25 cellular contexts compared by ENCODE assay signal in the genomic region with DNA sequence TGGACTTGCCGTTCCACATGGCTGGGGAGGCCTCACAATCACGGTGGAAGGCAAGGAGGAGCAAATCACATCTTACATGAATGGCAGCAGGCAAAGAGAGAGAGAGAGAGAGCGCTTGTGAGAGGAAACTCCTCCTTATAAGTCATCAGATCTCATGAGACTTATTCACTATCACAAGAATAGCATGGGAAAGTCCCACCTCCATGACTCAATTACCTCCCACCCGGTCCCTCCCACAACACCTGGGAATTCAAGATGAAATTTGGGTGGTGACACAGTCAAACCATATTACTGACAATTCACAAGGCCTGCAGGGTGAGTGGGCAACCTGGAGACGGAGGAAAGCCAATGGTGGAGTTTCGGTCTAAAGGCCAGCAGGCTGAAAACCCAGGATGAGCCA.
A peak's percentile ranks its signal among the peaks of the same experiment; 100 is the strongest.
DNase-seq lines count a peak whose midpoint lies in the region; FAIRE-seq and TF ChIP-seq lines count a peak whose summit lies in the region.
"Had no signal": no experiment of that assay in that cellular context is flagged by ENCODE, and none has a peak within 500 bp of the region (broad histone marks: within the 10 kb centered on the region; RNA-seq: fewer than 3 reads in every experiment).

No MANE protein-coding gene starts in this region.

- no peak overlapping the region for H2AK5ac ChIP-seq in mesendoderm (ENCODE audit: low read length)

- H3K27ac Mint-ChIP-seq in activated T-cell treated with anti-CD3 and anti-CD28 coated beads, Interleukin-2, amount 50 U/mL, for 24 hours: no peak overlapping the region
- H3K27ac Mint-ChIP-seq: activated T-cell treated with anti-CD3 and anti-CD28 coated beads, Interleukin-2, amount 50 U/mL, for 72 hours; memory B cell; T-helper 1 cell treated with Interleukin-12 subunit alpha and Interleukin-12 subunit beta and Interleukin-4 antibody, amounts not matched to agents 30 μg/mL and 1 μg/mL, for 36 hours had no signal

- no CpG with 5 or more reads among the region's 6 CpGs for WGBS in mesendoderm (ENCODE audit: extremely low coverage, insufficient coverage, low lambda C conversion rate)

- no peak overlapping the region for H3K4ac ChIP-seq in mesendoderm (ENCODE audit: low read depth, low read length)

- H3K27ac ChIP-seq in mesendoderm (ENCODE audit: low read depth, low read length): no peak overlapping the region
- H3K27ac ChIP-seq: BLaER1, coronary artery, Peyer's patch, SJSA1, spleen had no signal

- no peaks in the 10 kb centered on the region for H3K27me3 Mint-ChIP-seq in activated T-cell treated with anti-CD3 and anti-CD28 coated beads, Interleukin-2, amount 50 U/mL, for 24 hours
- H3K27me3 Mint-ChIP-seq: memory B cell had no signal

- peak; percentile 29 for DNase-seq in activated T-cell treated with anti-CD3 and anti-CD28 coated beads, Interleukin-2, amount 50 U/mL, for 24 hours
- no peak for DNase-seq in activated T-cell treated with anti-CD3 and anti-CD28 coated beads, Interleukin-2, amount 50 U/mL, for 1 hour
- DNase-seq in GM12865 (ENCODE audit: low read depth) (peak; percentile 5), mesendoderm (no peak), H54 (ENCODE audit: insufficient read length, low spot score) (no peak), H7 (no peak), retina (no peak)
- peak; percentile 0 for DNase-seq in activated T-helper 9 cell treated with anti-CD3 and anti-CD28 coated beads, Interleukin-2, amount 50 U/mL, for 16 hours (ENCODE audit: low read depth)
- DNase-seq: ACHN; activated T-cell treated with anti-CD3 and anti-CD28 coated beads, Interleukin-2, amount 50 U/mL, for 72 hours; amniotic stem cell; EL; HCEC 1CT; kidney glomerular epithelial cell; NCI-H2171; NCI-H526; Peyer's patch; spleen; stimulated activated CD8-positive, alpha-beta memory T cell treated with anti-CD3 and anti-CD28 coated beads, Interleukin-4, amount 100 ng/mL, for 48 hours; substantia nigra had no signal

- no peaks in the 10 kb centered on the region for H3K36me3 Mint-ChIP-seq in activated T-cell treated with anti-CD3 and anti-CD28 coated beads, Interleukin-2, amount 50 U/mL, for 24 hours (ENCODE audit: low read depth)
- H3K36me3 Mint-ChIP-seq: memory B cell had no signal

- no peaks in the 10 kb centered on the region for H3K4me1 ChIP-seq in mesendoderm (ENCODE audit: control insufficient read depth, low read depth, low read length)
- H3K4me1 ChIP-seq: BLaER1, Peyer's patch, spleen had no signal

- H4K5ac ChIP-seq in mesendoderm (ENCODE audit: low read length): no peak overlapping the region

- no peak overlapping the region for H2BK120ac ChIP-seq in mesendoderm (ENCODE audit: low read depth, low read length)

- H2BK5ac ChIP-seq in mesendoderm (ENCODE audit: low read length): no peak overlapping the region

- no peaks in the 10 kb centered on the region for H3K27me3 ChIP-seq in mesendoderm (ENCODE audit: insufficient read depth, low read length, poor library complexity)
- H3K27me3 ChIP-seq in H7 (ENCODE audit: control insufficient read depth, insufficient read depth, low read length): no peaks in the 10 kb centered on the region
- H3K27me3 ChIP-seq: BLaER1, Peyer's patch, SJSA1, spleen had no signal

- no peak overlapping the region for H2BK15ac ChIP-seq in mesendoderm (replicated peaks; ENCODE audit: low read depth)

- no peaks in the 10 kb centered on the region for H3K79me2 ChIP-seq in mesendoderm (ENCODE audit: control insufficient read depth, insufficient read depth, low read length)

- peak overlapping the region; percentile 14 for H3K18ac ChIP-seq in mesendoderm (ENCODE audit: low read length)

- H3K56ac ChIP-seq in mesendoderm (ENCODE audit: low read length): no peak overlapping the region

- no peak for FAIRE-seq in H54 (lab: Jason Lieb, UNC)

- H3K4me1 Mint-ChIP-seq in activated T-cell treated with anti-CD3 and anti-CD28 coated beads, Interleukin-2, amount 50 U/mL, for 24 hours (ENCODE audit: low read depth): peaks cover 2% of the 10 kb centered on the region
- H3K4me1 Mint-ChIP-seq: memory B cell had no signal

- no peak overlapping the region for H4K8ac ChIP-seq in mesendoderm (ENCODE audit: low read depth, low read length)

- H3K4me3 ChIP-seq in GM12865 (ENCODE audit: low read depth, low read length) (no peak overlapping the region), mesendoderm (ENCODE audit: low read length) (no peak overlapping the region), H7 (ENCODE audit: insufficient read depth, low read depth, low read length) (no peak overlapping the region)
- H3K4me3 ChIP-seq: BLaER1, coronary artery, Peyer's patch, SJSA1, spleen had no signal

- peaks cover 4% of the 10 kb centered on the region for H3K9me3 Mint-ChIP-seq in activated T-cell treated with anti-CD3 and anti-CD28 coated beads, Interleukin-2, amount 50 U/mL, for 24 hours
- H3K9me3 Mint-ChIP-seq: T-helper 1 cell treated with Interleukin-12 subunit alpha and Interleukin-12 subunit beta and Interleukin-4 antibody, amounts not matched to agents 30 μg/mL and 1 μg/mL, for 36 hours had no signal

- no peak overlapping the region for H3K4me2 ChIP-seq in mesendoderm (ENCODE audit: low read length)
- H3K4me2 ChIP-seq: BLaER1 had no signal

- H3K9ac ChIP-seq in mesendoderm (ENCODE audit: low read length): no peak overlapping the region
- H3K9ac ChIP-seq: BLaER1 had no signal

- H3K36me3 ChIP-seq in mesendoderm (ENCODE audit: control insufficient read depth, insufficient read depth, low read length) (no peaks in the 10 kb centered on the region), H7 (replicated peaks; ENCODE audit: control insufficient read depth, insufficient read depth, low read length) (no peaks in the 10 kb centered on the region)
- H3K36me3 ChIP-seq: BLaER1, Peyer's patch, SJSA1, spleen had no signal

- no peaks in the 10 kb centered on the region for H3K79me1 ChIP-seq in mesendoderm (ENCODE audit: low read length)

- H3K4me3 Mint-ChIP-seq in activated T-cell treated with anti-CD3 and anti-CD28 coated beads, Interleukin-2, amount 50 U/mL, for 24 hours: no peak overlapping the region
- H3K4me3 Mint-ChIP-seq: activated T-cell treated with anti-CD3 and anti-CD28 coated beads, Interleukin-2, amount 50 U/mL, for 72 hours; memory B cell; T-helper 1 cell treated with Interleukin-12 subunit alpha and Interleukin-12 subunit beta and Interleukin-4 antibody, amounts not matched to agents 30 μg/mL and 1 μg/mL, for 36 hours had no signal

- no peak overlapping the region for H3K23ac ChIP-seq in mesendoderm (ENCODE audit: low read length)

- TF ChIP-seq POLR2A in H54 (IDR thresholded peaks at IDR 0.05; ENCODE audit: low read depth, low read length): no peak

- TF ChIP-seq CTCF in GM12865 (IDR thresholded peaks at IDR 0.05; ENCODE audit: insufficient read depth, low read depth, low read length, missing control alignments): no peak

Comparison
In these comparisons a context has a peak if more than half of its experiments do, and no peak if none do; other contexts are left out.
1. DNase-seq: peak in activated T-cell treated with anti-CD3 and anti-CD28 coated beads, Interleukin-2, amount 50 U/mL, for 24 hours (single experiment), GM12865 (single experiment) and activated T-helper 9 cell treated with anti-CD3 and anti-CD28 coated beads, Interleukin-2, amount 50 U/mL, for 16 hours (single experiment); none in activated T-cell treated with anti-CD3 and anti-CD28 coated beads, Interleukin-2, amount 50 U/mL, for 1 hour (single experiment), mesendoderm (single experiment), H54 (single experiment), H7 (single experiment) and retina (single experiment).